In the genomic region with DNA sequence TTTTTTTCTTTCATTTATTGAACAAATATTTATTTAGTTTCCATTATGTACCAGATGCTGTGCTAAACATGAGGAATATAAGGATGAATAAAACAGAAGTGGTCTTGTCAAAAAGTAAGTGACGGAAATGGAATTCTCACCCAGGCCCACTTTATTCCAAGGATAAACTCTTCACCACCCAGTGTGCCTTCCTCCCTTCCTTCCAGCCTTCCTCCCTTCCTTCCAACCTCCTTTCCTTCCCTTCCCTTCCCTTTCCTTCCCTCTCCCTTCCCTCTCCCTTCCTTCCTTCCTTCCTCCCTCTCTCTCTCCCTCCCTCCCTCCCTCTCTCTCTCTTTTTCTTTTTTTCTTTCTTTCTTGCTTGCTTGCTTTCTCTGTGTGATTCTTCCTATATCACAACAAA, we compare ENCODE assay signal across 29 cellular contexts.
"Had no signal": no experiment of that assay in that cellular context is flagged by ENCODE, and none has a peak within 500 bp of the region (broad histone marks: within the 10 kb centered on the region; RNA-seq: fewer than 3 reads in every experiment).

No MANE protein-coding gene starts in this region.

- H3K4me2 ChIP-seq: smooth muscle cell had no signal

- H3K4me1 Mint-ChIP-seq: natural killer cell; nephron; stimulated activated memory B cell treated with anti-CD40 and anti-IgM and Interleukin-4, amounts not matched to agents 10 μg/mL and 1 μg/mL and 100 μg/mL, for 72 hours had no signal

- H3K4me3 ChIP-seq: pancreas, psoas muscle, skin epidermis, smooth muscle cell, spleen, suprapubic skin, testis, tibial artery, transverse colon, upper lobe of right lung, uterus had no signal

- H3K9me3 Mint-ChIP-seq: nephron; stimulated activated memory B cell treated with anti-CD40 and anti-IgM and Interleukin-4, amounts not matched to agents 10 μg/mL and 1 μg/mL and 100 μg/mL, for 72 hours; type B pancreatic cell had no signal

- H3K27me3 Mint-ChIP-seq: stimulated activated memory B cell treated with anti-CD40 and anti-IgM and Interleukin-4, amounts not matched to agents 10 μg/mL and 1 μg/mL and 100 μg/mL, for 72 hours; stimulated activated naive CD8-positive, alpha-beta T cell treated with anti-CD3 and anti-CD28 coated beads, Interleukin-15, amount 100 ng/mL, for 72 hours had no signal

- H3K4me1 ChIP-seq: pancreas, psoas muscle, spleen, suprapubic skin, testis, tibial artery, transverse colon, upper lobe of right lung, uterus had no signal

- ATAC-seq: naive thymus-derived CD4-positive, alpha-beta T cell; natural killer cell; pancreas; psoas muscle; right cardiac atrium; sciatic nerve; stimulated activated memory B cell treated with anti-CD40 and anti-IgM and Interleukin-4, amounts not matched to agents 10 μg/mL and 1 μg/mL and 100 μg/mL, for 72 hours; stimulated activated naive CD8-positive, alpha-beta T cell treated with anti-CD3 and anti-CD28 coated beads, Interleukin-15, amount 100 ng/mL, for 72 hours; stimulated activated naive CD8-positive, alpha-beta T cell treated with anti-CD3 and anti-CD28 coated beads, Interleukin-15, Interleukin-2, amounts not matched to agents 100 U/mL and 50 U/mL, for 24 hours; upper lobe of right lung had no signal

- H3K27me3 ChIP-seq: neutrophil, suprapubic skin, testis, transverse colon, upper lobe of right lung, uterus had no signal

- H3K27ac ChIP-seq: neutrophil, pancreas, psoas muscle, skin epidermis, spleen, suprapubic skin, testis, tibial artery, transverse colon, upper lobe of right lung, uterus had no signal

- H3K9me3 ChIP-seq: neutrophil, pancreas, psoas muscle, spleen, suprapubic skin, testis, tibial artery, transverse colon, upper lobe of right lung, uterus had no signal

- H3K4me3 Mint-ChIP-seq: natural killer cell; nephron; stimulated activated memory B cell treated with anti-CD40 and anti-IgM and Interleukin-4, amounts not matched to agents 10 μg/mL and 1 μg/mL and 100 μg/mL, for 72 hours; stimulated activated naive CD8-positive, alpha-beta T cell treated with anti-CD3 and anti-CD28 coated beads, Interleukin-15, amount 100 ng/mL, for 72 hours; type B pancreatic cell had no signal

- H3K36me3 ChIP-seq: neutrophil, pancreas, spleen, suprapubic skin, tibial artery, transverse colon, upper lobe of right lung, uterus had no signal

- H3K27ac Mint-ChIP-seq: natural killer cell; nephron; stimulated activated memory B cell treated with anti-CD40 and anti-IgM and Interleukin-4, amounts not matched to agents 10 μg/mL and 1 μg/mL and 100 μg/mL, for 72 hours; stimulated activated naive CD8-positive, alpha-beta T cell treated with anti-CD3 and anti-CD28 coated beads, Interleukin-15, amount 100 ng/mL, for 72 hours; type B pancreatic cell had no signal

- DNase-seq: naive thymus-derived CD4-positive, alpha-beta T cell; natural killer cell; nucleus accumbens; pancreas; psoas muscle; right cardiac atrium; spleen; stimulated activated CD4-positive, alpha-beta T cell treated with anti-CD3 and anti-CD28 coated beads, Interleukin-12 subunit alpha, Interleukin-12 subunit beta, amount 100 ng/mL, for 4 hours; stimulated activated CD4-positive, alpha-beta T cell treated with anti-CD3 and anti-CD28 coated beads, Interleukin-1b, Interleukin-23, amount 100 ng/mL, for 48 hours; stimulated activated CD4-positive, alpha-beta T cell treated with anti-CD3 and anti-CD28 coated beads, Interleukin-4, amount 100 ng/mL, for 1 hour; stimulated activated CD4-positive, alpha-beta T cell treated with anti-CD3 and anti-CD28 coated beads, Interleukin-4, amount 100 ng/mL, for 4 hours; stimulated activated CD8-positive, alpha-beta memory T cell treated with anti-CD3 and anti-CD28 coated beads, Interleukin-4, amount 100 ng/mL, for 48 hours; stimulated activated naive CD4-positive, alpha-beta T cell; stimulated activated naive CD8-positive, alpha-beta T cell treated with anti-CD3 and anti-CD28 coated beads, Interleukin-15, amount 100 ng/mL, for 72 hours; stimulated activated naive CD8-positive, alpha-beta T cell treated with anti-CD3 and anti-CD28 coated beads, Interleukin-15, Interleukin-2, amounts not matched to agents 100 U/mL and 50 U/mL, for 24 hours; substantia nigra; testis; tibial artery; transverse colon; upper lobe of right lung; uterus had no signal

- H3K36me3 Mint-ChIP-seq: naive thymus-derived CD4-positive, alpha-beta T cell; natural killer cell; stimulated activated memory B cell treated with anti-CD40 and anti-IgM and Interleukin-4, amounts not matched to agents 10 μg/mL and 1 μg/mL and 100 μg/mL, for 72 hours; type B pancreatic cell had no signal
